13 cellular contexts compared by ENCODE assay signal in genomic region chr11:19931141-19931767, GRCh38.
DNase-seq lines count a peak whose midpoint lies in the region; ATAC-seq and TF ChIP-seq lines count a peak whose summit lies in the region.
"Had no signal": no experiment of that assay in that cellular context is flagged by ENCODE, and none has a peak within 500 bp of the region (broad histone marks: within the 10 kb centered on the region; RNA-seq: fewer than 3 reads in every experiment).

No MANE protein-coding gene starts in this region.

- H3K27me3 ChIP-seq in SJSA1 (replicated peaks) (no peaks in the 10 kb centered on the region), gastroesophageal sphincter (no peaks in the 10 kb centered on the region), sigmoid colon (no peaks in the 10 kb centered on the region)

- H3K27ac ChIP-seq in SJSA1 (peak overlapping the region; percentile 78), gastroesophageal sphincter (peak overlapping the region; percentile 3 to 73 (median 64)), sigmoid colon (peak overlapping the region; percentile 44 to 82 (median 74))

- TF ChIP-seq CTCF in gastroesophageal sphincter (IDR thresholded peaks at IDR 0.05) = no peak
- no peak for TF ChIP-seq CTCF in sigmoid colon (IDR thresholded peaks at IDR 0.05)

- intact Hi-C loops in sigmoid colon (cut with DNase I) = loop anchor here (1.0 kb wide), 1 partner anchor 180 kb away; no protein-coding TSS in a partner anchor

- H3K4me1 Mint-ChIP-seq in T-helper 2 cell treated with Interferon-gamma antibody and Interleukin-4, amounts not matched to agents 5 μg/mL and 100 μg/mL, for 36 hours (ENCODE audit: low read depth) = no peaks in the 10 kb centered on the region

- H3K27me3 Mint-ChIP-seq in T-helper 2 cell treated with Interferon-gamma antibody and Interleukin-4, amounts not matched to agents 5 μg/mL and 100 μg/mL, for 36 hours (ENCODE audit: low read depth) = no peaks in the 10 kb centered on the region

- TF ChIP-seq POLR2A in gastroesophageal sphincter (IDR thresholded peaks at IDR 0.05) = no peak
- no peak for TF ChIP-seq POLR2A in sigmoid colon (IDR thresholded peaks at IDR 0.05)

- H3K36me3 Mint-ChIP-seq in T-helper 2 cell treated with Interferon-gamma antibody and Interleukin-4, amounts not matched to agents 5 μg/mL and 100 μg/mL, for 36 hours (ENCODE audit: low read depth) = no peaks in the 10 kb centered on the region

- H3K4me3 Mint-ChIP-seq in T-helper 2 cell treated with Interferon-gamma antibody and Interleukin-4, amounts not matched to agents 5 μg/mL and 100 μg/mL, for 36 hours = no peak overlapping the region

- no peak for TF ChIP-seq EP300 in gastroesophageal sphincter (IDR thresholded peaks at IDR 0.05)
- peak in 3 of 4 donors; percentile 42 to 76 (median 61) for TF ChIP-seq EP300 in sigmoid colon (IDR thresholded peaks at IDR 0.05)

- peak; percentile 52 for ATAC-seq in gastroesophageal sphincter
- ATAC-seq: GM12878 had no signal

- H3K27ac Mint-ChIP-seq in T-helper 2 cell treated with Interferon-gamma antibody and Interleukin-4, amounts not matched to agents 5 μg/mL and 100 μg/mL, for 36 hours = no peak overlapping the region

- H3K4me3 ChIP-seq in SJSA1 = peak overlapping the region; percentile 17
- no peak overlapping the region for H3K4me3 ChIP-seq in gastroesophageal sphincter
- H3K4me3 ChIP-seq in sigmoid colon = peak overlapping the region in 1 of 4 donors; percentile 14
- H3K4me3 ChIP-seq: GM12878 had no signal

- no peaks in the 10 kb centered on the region for H3K9me3 Mint-ChIP-seq in T-helper 2 cell treated with Interferon-gamma antibody and Interleukin-4, amounts not matched to agents 5 μg/mL and 100 μg/mL, for 36 hours

- H3K4me1 ChIP-seq in SJSA1 (replicated peaks) (peaks cover 55% of the 10 kb centered on the region), gastroesophageal sphincter (peaks cover 0 to 73% (median 2%) of the 10 kb centered on the region in 3 donors), sigmoid colon (peaks cover 0 to 94% (median 88%) of the 10 kb centered on the region in 4 donors)

- peak; percentile 83 for DNase-seq in EH (ENCODE audit: low read depth)
- peak in 1 of 2 experiments; percentile 62 for DNase-seq in SJSA1 (ENCODE audit: low read depth in 1 of 2, low spot score in 2 of 2)
- DNase-seq in sigmoid colon = peak; percentile 91
- DNase-seq in islet precursor cell = no peak
- DNase-seq in DMS153 (lab: John Stamatoyannopoulos, UW) = no peak
- DNase-seq in T-helper 2 cell treated with Interferon-gamma antibody and Interleukin-4, amounts not matched to agents 5 μg/mL and 100 μg/mL, for 36 hours (ENCODE audit: low spot score) = no peak
- no peak for DNase-seq in GOT3 (lab: John Stamatoyannopoulos, UW)
- DNase-seq: amniotic stem cell; COR-L47; NCI-H748 treated with DMSO at 0.1 percent for 48 hours; stimulated activated CD4-positive, alpha-beta T cell treated with anti-CD3 and anti-CD28 coated beads, Interleukin-4, amount 100 ng/mL, for 4 hours had no signal

- no peaks in the 10 kb centered on the region for H3K9me3 ChIP-seq in SJSA1 (replicated peaks)
- H3K9me3 ChIP-seq in gastroesophageal sphincter = no peaks in the 10 kb centered on the region
- no peaks in the 10 kb centered on the region for H3K9me3 ChIP-seq in sigmoid colon

- WGBS in gastroesophageal sphincter (ENCODE audit: low coverage in 1 of 2), 2 donors = 19 to 26% methylated on average over 4 to 7 of the region's 14 CpGs
- WGBS in sigmoid colon, 2 donors = 71 to 72% methylated on average over 14 of the region's 14 CpGs

- H3K36me3 ChIP-seq in SJSA1 (peaks cover 18% of the 10 kb centered on the region), gastroesophageal sphincter (peaks cover 0 to 31% of the 10 kb centered on the region in 2 donors), sigmoid colon (peaks cover 0 to 22% (median 6%) of the 10 kb centered on the region in 4 donors)

Comparison
In these comparisons a context has a peak if more than half of its experiments do, and no peak if none do; other contexts are left out.
1. DNase-seq: peak in EH (single experiment) and sigmoid colon (single experiment); none in islet precursor cell (single experiment), DMS153 (single experiment), T-helper 2 cell treated with Interferon-gamma antibody and Interleukin-4, amounts not matched to agents 5 μg/mL and 100 μg/mL, for 36 hours (single experiment) and GOT3 (single experiment).
2. Peak in every context shown above with its lines, with median percentiles within 50 percentile points of each other: H3K27ac ChIP-seq.